Comparison of ENCODE assay signal across 9 cellular contexts in the genomic region with DNA sequence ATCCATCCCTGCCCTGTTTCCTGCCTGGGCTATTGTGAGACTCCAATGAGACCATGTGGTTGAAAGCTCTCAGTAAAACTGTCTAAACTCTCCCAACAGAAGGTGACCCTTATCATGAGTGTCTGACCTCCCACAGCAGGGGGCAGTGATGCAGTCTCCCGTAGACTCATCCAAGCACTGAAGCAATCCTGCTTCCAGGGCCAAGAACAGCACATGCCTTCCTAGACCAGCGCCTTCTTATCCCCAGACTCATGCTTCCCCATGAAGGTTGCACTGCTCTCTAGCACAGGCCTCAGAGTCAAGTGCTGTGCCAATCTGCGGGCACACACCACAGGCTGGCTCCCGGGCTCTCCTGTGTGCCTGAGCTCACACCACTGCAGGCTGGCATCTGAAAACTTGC.
A peak's percentile ranks its signal among the peaks of the same experiment; 100 is the strongest.
DNase-seq lines count a peak whose midpoint lies in the region; ATAC-seq and TF ChIP-seq lines count a peak whose summit lies in the region.
"Had no signal": no experiment of that assay in that cellular context is flagged by ENCODE, and none has a peak within 500 bp of the region (broad histone marks: within the 10 kb centered on the region; RNA-seq: fewer than 3 reads in every experiment).

No MANE protein-coding gene starts in this region.

- ATAC-seq in PC-3 (no peak), HG03521 (IDR thresholded peaks at IDR 0.05; ENCODE audit: unreplicated experiment) (no peak), GM19035 (IDR thresholded peaks at IDR 0.05; ENCODE audit: unreplicated experiment) (no peak)
- ATAC-seq: T-helper 17 cell had no signal

- no peaks in the 10 kb centered on the region for H3K9me2 ChIP-seq in PC-3 (replicated peaks; ENCODE audit: low read length)

- H3K27ac ChIP-seq in PC-3 (ENCODE audit: low read length): no peak overlapping the region

- peaks cover 47% of the 10 kb centered on the region for H3K27me3 ChIP-seq in PC-3 (ENCODE audit: low read length)

- peaks cover 45% of the 10 kb centered on the region for H3K36me3 Mint-ChIP-seq in osteocyte (ENCODE audit: unreplicated experiment)

- no peak overlapping the region for H3K9ac ChIP-seq in PC-3 (ENCODE audit: low read length)

- peak; percentile 44 for TF ChIP-seq CTCF in AG09309 (IDR thresholded peaks at IDR 0.05; ENCODE audit: control insufficient read depth, insufficient read depth, low read depth, low read length, missing control alignments)
- TF ChIP-seq CTCF in PC-3 (conservative IDR thresholded peaks at IDR 0.05; ENCODE audit: low read depth, low read length): 0 out of 2 replicates have a peak, but pooled peaks have one; percentile 26
- TF ChIP-seq CTCF in osteocyte (IDR thresholded peaks at IDR 0.05): peak; percentile 17

- intact Hi-C loops in PC-3 (cut with micrococcal nuclease): no loop called here

- no peaks in the 10 kb centered on the region for H3K27me3 Mint-ChIP-seq in osteocyte (ENCODE audit: unreplicated experiment)

- no peaks in the 10 kb centered on the region for H3K4me1 ChIP-seq in PC-3 (ENCODE audit: insufficient read depth, low read length)

- H4K20me1 ChIP-seq in PC-3 (ENCODE audit: low read length): no peaks in the 10 kb centered on the region

- no TSS peak for BruUV-seq in PC-3 (replicated peaks; lab: Mats Ljungman, UMichigan)

- no peaks in the 10 kb centered on the region for H3K9me3 Mint-ChIP-seq in osteocyte (ENCODE audit: unreplicated experiment)

- peak overlapping the region; percentile 58 for H3K27ac Mint-ChIP-seq in osteocyte (ENCODE audit: unreplicated experiment)
- H3K27ac Mint-ChIP-seq: T-helper 17 cell had no signal

- no peak overlapping the region for H2AFZ ChIP-seq in PC-3 (ENCODE audit: low read length)

- peaks cover 16% of the 10 kb centered on the region for H3K4me1 Mint-ChIP-seq in osteocyte (ENCODE audit: unreplicated experiment)

- POLR2A ChIA-PET in PC-3 (lab: Charles Lee; ENCODE audit: unreplicated experiment): no interaction called here

- DNase-seq in AG09309 (ENCODE audit: low read depth): peak; percentile 91
- no peak for DNase-seq in PC-3
- peak; percentile 84 for DNase-seq in fibroblast of the conjunctiva (ENCODE audit: low read depth)
- DNase-seq in osteocyte (ENCODE audit: extremely low spot score, unreplicated experiment): no peak
- DNase-seq in COLO829 (ENCODE audit: low spot score): no peak
- no peak for DNase-seq in cerebellar nuclear complex (lab: John Stamatoyannopoulos, UW)
- DNase-seq: T-helper 17 cell had no signal

- no peaks in the 10 kb centered on the region for H3K36me3 ChIP-seq in PC-3 (ENCODE audit: low read depth, low read length)

- CTCF ChIA-PET in PC-3 (lab: Charles Lee): no interaction called here

- no peak overlapping the region for H3K4me2 ChIP-seq in PC-3 (ENCODE audit: low read length)

- H3K9me3 ChIP-seq in PC-3 (ENCODE audit: low read length): no peaks in the 10 kb centered on the region

- no peaks in the 10 kb centered on the region for H3K79me2 ChIP-seq in PC-3 (ENCODE audit: low read length)

- no peaks in the 10 kb centered on the region for H3F3A ChIP-seq in PC-3 (ENCODE audit: low read length, unreplicated experiment)

- H3K4me3 Mint-ChIP-seq in osteocyte (ENCODE audit: unreplicated experiment): no peak overlapping the region
- H3K4me3 Mint-ChIP-seq: T-helper 17 cell had no signal

- H3K4me3 ChIP-seq in AG09309 (ENCODE audit: control insufficient read depth, low read depth, low read length) (no peak overlapping the region), PC-3 (ENCODE audit: low read length) (no peak overlapping the region)

Comparison
In these comparisons a context has a peak if more than half of its experiments do, and no peak if none do; other contexts are left out.
1. DNase-seq: peak in AG09309 (single experiment) and fibroblast of the conjunctiva (single experiment); none in PC-3 (single experiment), osteocyte (single experiment), COLO829 (single experiment) and cerebellar nuclear complex (0 of 2).
2. Peak in every context shown above with its lines, with median percentiles within 50 percentile points of each other: CTCF ChIP-seq.